Comparison of ENCODE assay signal across 12 cellular contexts in genomic region chr5:13566903-13567339, GRCh38.
DNase-seq lines count a peak whose midpoint lies in the region; ATAC-seq and TF ChIP-seq lines count a peak whose summit lies in the region.
"Had no signal": no experiment of that assay in that cellular context is flagged by ENCODE, and none has a peak within 500 bp of the region (broad histone marks: within the 10 kb centered on the region; RNA-seq: fewer than 3 reads in every experiment).

No MANE protein-coding gene starts in this region.

- H3K4me3 ChIP-seq in epithelial cell of proximal tubule (ENCODE audit: low read depth, low read length), result no peak overlapping the region
- H3K4me3 ChIP-seq: adrenal gland had no signal

- no peak for TF ChIP-seq CTCF in epithelial cell of proximal tubule (conservative IDR thresholded peaks at IDR 0.05; ENCODE audit: low read depth, low read length)

- peak; percentile 87 for DNase-seq in GM04503 (ENCODE audit: low read depth)
- DNase-seq in NOMO-1 treated with DMSO at 0.1 percent for 48 hours (lab: John Stamatoyannopoulos, UW; ENCODE audit: unreplicated experiment), result peak; percentile 88
- peak; percentile 74 for DNase-seq in epithelial cell of proximal tubule (ENCODE audit: low read depth)
- DNase-seq in renal cortical epithelial cell (ENCODE audit: low read depth), result peak; percentile 88
- DNase-seq in middle frontal gyrus (ENCODE audit: extremely low spot score, low spot score), result no peak
- no peak for DNase-seq in DMS79 treated with DMSO at 0.1 percent for 48 hours (lab: John Stamatoyannopoulos, UW)
- no peak for DNase-seq in activated T-cell treated with anti-CD3 and anti-CD28 coated beads, Interleukin-2, amount 50 U/mL, for 1 hour
- DNase-seq: activated CD4-positive, alpha-beta memory T cell treated with anti-CD3 and anti-CD28 coated beads, Interleukin-2, amount 10 ng/mL, durations not matched to agents 7 days and 5 days; adrenal gland; DMS 273 treated with DMSO at 0.1 percent for 48 hours; NCI-H446 treated with DMSO at 0.1 percent for 48 hours had no signal

- no peak for ATAC-seq in GM18511 (IDR thresholded peaks at IDR 0.05; ENCODE audit: unreplicated experiment)

Comparison
In these comparisons a context has a peak if more than half of its experiments do, and no peak if none do; other contexts are left out.
1. DNase-seq: peak in GM04503 (single experiment), NOMO-1 treated with DMSO at 0.1 percent for 48 hours (single experiment), epithelial cell of proximal tubule (single experiment) and renal cortical epithelial cell (single experiment); none in middle frontal gyrus (single experiment), DMS79 treated with DMSO at 0.1 percent for 48 hours (single experiment) and activated T-cell treated with anti-CD3 and anti-CD28 coated beads, Interleukin-2, amount 50 U/mL, for 1 hour (single experiment).